8 cellular contexts compared by ENCODE assay signal in the genomic region with DNA sequence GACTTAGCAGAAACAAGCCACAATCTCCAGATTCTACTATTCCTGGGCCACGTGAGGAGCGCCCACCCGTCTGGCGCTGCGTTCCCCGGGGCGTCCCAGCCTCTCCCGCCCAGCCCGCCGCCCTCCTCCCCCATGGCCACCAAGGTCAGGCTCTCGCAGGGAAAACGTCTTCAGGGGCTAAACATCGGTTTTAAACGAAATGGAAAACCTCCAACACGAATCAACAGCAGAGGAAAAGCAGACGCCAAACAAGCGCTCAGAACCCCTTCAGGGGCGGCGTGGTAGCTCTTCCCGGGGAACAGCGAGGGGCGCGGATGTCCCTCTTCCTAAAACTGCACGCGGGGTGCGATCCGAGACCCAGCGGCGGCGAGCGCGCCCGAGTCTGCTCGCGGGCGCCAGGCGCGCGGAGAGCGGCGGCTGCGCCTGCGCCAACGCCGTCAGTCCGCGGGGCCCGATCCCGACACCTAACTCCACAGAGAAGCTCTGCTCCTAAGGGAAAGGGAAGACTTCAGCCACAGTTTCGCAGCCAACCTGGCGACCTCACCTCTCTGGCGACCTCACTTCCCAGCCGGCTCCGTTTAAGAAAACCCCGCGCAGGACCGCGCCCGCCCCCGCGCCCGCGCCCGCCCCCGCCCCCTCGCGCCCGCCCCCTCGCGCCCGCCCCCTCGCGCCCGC. TPM values are rescaled to one million over a fixed set of nuclear protein-coding genes. Genes with fewer than 3 reads are reported as not detected.
A peak's percentile ranks its signal among the peaks of the same experiment; 100 is the strongest.
DNase-seq lines count a peak whose midpoint lies in the region; ATAC-seq and TF ChIP-seq lines count a peak whose summit lies in the region.

No MANE protein-coding gene starts in this region.

- H3K27me3 ChIP-seq in colonic mucosa = no peaks in the 10 kb centered on the region

- peak overlapping the region; percentile 92 for H3K27ac ChIP-seq in colonic mucosa

- no peaks in the 10 kb centered on the region for H3K27me3 Mint-ChIP-seq in activated B cell treated with CpG ODN at 0.5 μM for 24 hours

- ATAC-seq in GM18867 (IDR thresholded peaks at IDR 0.05; ENCODE audit: unreplicated experiment) = peak; percentile 58
- peak; percentile 57 for ATAC-seq in HG03095 (IDR thresholded peaks at IDR 0.05; ENCODE audit: unreplicated experiment)
- peak; percentile 72 for ATAC-seq in activated B cell treated with CpG ODN at 0.5 μM for 24 hours (ENCODE audit: low read depth)
- peak; percentile 68 for ATAC-seq in left lobe of liver

- peak; percentile 32 for DNase-seq in AG09319 (ENCODE audit: extremely low read depth, low read depth)
- peak; percentile 85 for DNase-seq in NCI-H2227 treated with DMSO at 0.1 percent for 48 hours (lab: John Stamatoyannopoulos, UW)
- DNase-seq in activated B cell treated with CpG ODN at 0.5 μM for 24 hours = peak; percentile 63
- peak; percentile 72 for DNase-seq in colonic mucosa
- DNase-seq in left lobe of liver (ENCODE audit: low spot score) = peak; percentile 74
- DNase-seq in stimulated activated CD4-positive, alpha-beta T cell treated with anti-CD3 and anti-CD28 coated beads, Interleukin-2, amount 100 ng/mL, for 48 hours = peak; percentile 54 to 65

- CTCF ChIA-PET in activated B cell treated with CpG ODN at 0.5 μM for 24 hours (lab: Charles Lee) = interaction anchor here (1.0 to 1.2 kb wide), 2 partner anchors 55 to 467 kb away, joined by 3 to 5 read pairs; no protein-coding TSS in a partner anchor

- peak overlapping the region; percentile 90 for H3K4me3 Mint-ChIP-seq in activated B cell treated with CpG ODN at 0.5 μM for 24 hours

- intact Hi-C loops in activated B cell treated with CpG ODN at 0.5 μM for 24 hours (cut with micrococcal nuclease) = loop anchor here (1.0 to 10.0 kb wide), 4 partner anchors 60 to 1010 kb away; a partner anchor contains a TSS
- intact Hi-C loops in colonic mucosa (cut with DNase I) = no loop called here

- H3K27ac Mint-ChIP-seq in activated B cell treated with CpG ODN at 0.5 μM for 24 hours = peak overlapping the region; percentile 80

- peaks cover 5% of the 10 kb centered on the region for H3K36me3 ChIP-seq in colonic mucosa

- H3K9me3 ChIP-seq in colonic mucosa = no peaks in the 10 kb centered on the region

- TF ChIP-seq CTCF in AG09319 (IDR thresholded peaks at IDR 0.05; ENCODE audit: low read depth, low read length) (no peak), activated B cell treated with CpG ODN at 0.5 μM for 24 hours (IDR thresholded peaks at IDR 0.05) (no peak), colonic mucosa (IDR thresholded peaks at IDR 0.05) (no peak)

- H3K36me3 Mint-ChIP-seq in activated B cell treated with CpG ODN at 0.5 μM for 24 hours (ENCODE audit: low read depth) = peaks cover 19% of the 10 kb centered on the region

- H3K4me1 Mint-ChIP-seq in activated B cell treated with CpG ODN at 0.5 μM for 24 hours = peaks cover 18% of the 10 kb centered on the region

- H3K4me3 ChIP-seq in colonic mucosa = peak overlapping the region; percentile 97

- no peaks in the 10 kb centered on the region for H3K9me3 Mint-ChIP-seq in activated B cell treated with CpG ODN at 0.5 μM for 24 hours

- H3K9ac ChIP-seq in colonic mucosa (ENCODE audit: low read depth in 2 of 2, low read length in 2 of 2) = peak overlapping the region; percentile 72 to 79

- POLR2A ChIA-PET in activated B cell treated with CpG ODN at 0.5 μM for 24 hours (lab: Charles Lee) = interaction anchor here (0.6 to 3.3 kb wide), 4 partner anchors 32 to 474 kb away, joined by 3 to 17 read pairs (median 4); a partner anchor contains a TSS

- peaks cover 4% of the 10 kb centered on the region for H3K4me1 ChIP-seq in colonic mucosa

RNA-seq across cellular contexts. Expression of a gene that starts 0.5 kb away (rescaled TPM):
- total RNA-seq in activated B cell treated with CpG ODN at 0.5 μM for 24 hours (35.7 and 42.2 TPM in 2 replicates), colonic mucosa (10 to 100 TPM; 41.0 to 41.2 TPM), left lobe of liver (20.1 TPM)

RNA-seq across cellular contexts. Expression of a gene that starts 27.5 kb away (rescaled TPM):
- total RNA-seq in activated B cell treated with CpG ODN at 0.5 μM for 24 hours (0.32 and 0.89 TPM in 2 replicates), colonic mucosa (under 1 TPM; 0.74 to 0.90 TPM), left lobe of liver (0.70 TPM)

Comparison
In these comparisons a context has a peak if more than half of its experiments do, and no peak if none do; other contexts are left out.
1. Peak in every context shown above with its lines: DNase-seq, ATAC-seq, H3K4me3 ChIP-seq and H3K27ac ChIP-seq.
2. DNase-seq: peak in every context shown above with its lines; median percentile 85 in NCI-H2227 treated with DMSO at 0.1 percent for 48 hours; 74 in left lobe of liver; 72 in colonic mucosa; 63 in activated B cell treated with CpG ODN at 0.5 μM for 24 hours; 60 in stimulated activated CD4-positive, alpha-beta T cell treated with anti-CD3 and anti-CD28 coated beads, Interleukin-2, amount 100 ng/mL, for 48 hours; 32 in AG09319.